Comparison of ENCODE assay signal across 8 cellular contexts in genomic region chr5:103582364-103582763, GRCh38. TPM values are rescaled to one million over a fixed set of nuclear protein-coding genes. Genes with fewer than 3 reads are reported as not detected.
DNase-seq lines count a peak whose midpoint lies in the region; ATAC-seq, FAIRE-seq and TF ChIP-seq lines count a peak whose summit lies in the region.

No MANE protein-coding gene starts in this region.

- H3K9me3 ChIP-seq in WERI-Rb-1 (ENCODE audit: severe bottlenecking): no peaks in the 10 kb centered on the region
- no peaks in the 10 kb centered on the region for H3K9me3 ChIP-seq in kidney (ENCODE audit: control insufficient read depth in 1 of 2, low read length in 2 of 2)

- no peak overlapping the region for H3K9ac ChIP-seq in kidney (ENCODE audit: low read length in 2 of 2)

- TF ChIP-seq CTCF in WERI-Rb-1 (IDR thresholded peaks at IDR 0.05; ENCODE audit: low read depth, low read length) (peak; percentile 45), kidney (IDR thresholded peaks at IDR 0.05; ENCODE audit: borderline replicate concordance, extremely low read depth, insufficient read depth) (peak; percentile 36)

- peak; percentile 52 for ATAC-seq in GM21381 (IDR thresholded peaks at IDR 0.05; ENCODE audit: unreplicated experiment)
- ATAC-seq in HG03432 (IDR thresholded peaks at IDR 0.05; ENCODE audit: unreplicated experiment): no peak
- ATAC-seq in HG02840 (IDR thresholded peaks at IDR 0.05; ENCODE audit: low FRiP score, unreplicated experiment): no peak

- intact Hi-C loops in kidney (cut with DNase I): no loop called here

- H3K36me3 ChIP-seq in WERI-Rb-1 (no peaks in the 10 kb centered on the region), kidney (ENCODE audit: control insufficient read depth in 1 of 2, insufficient read depth in 2 of 2, low read length in 2 of 2) (no peaks in the 10 kb centered on the region)

- H3K4me1 ChIP-seq in kidney (ENCODE audit: control insufficient read depth in 1 of 2, insufficient read depth in 1 of 2, low read depth in 1 of 2, low read length in 2 of 2): no peaks in the 10 kb centered on the region

- DNase-seq in Caki2 (ENCODE audit: low read depth) (peak; percentile 7), NCI-H2029 (lab: John Stamatoyannopoulos, UW) (peak; percentile 35), WERI-Rb-1 (peak; percentile 49), kidney (no peak), GM19240 (ENCODE audit: insufficient read length, low spot score) (no peak)

- H3K27me3 ChIP-seq in WERI-Rb-1 (ENCODE audit: insufficient read depth, low read depth, severe bottlenecking): no peaks in the 10 kb centered on the region

- in situ Hi-C loops in Caki2 (cut with HindIII; ENCODE audit: low pct_unique_long_range_greater_than_20kb, low sequenced_read_pairs): no loop called here

- peak; percentile 82 for FAIRE-seq in kidney (lab: Jason Lieb, UNC)

- H3K4me3 ChIP-seq in WERI-Rb-1 (ENCODE audit: low read depth, low read length) (no peak overlapping the region), kidney (ENCODE audit: low read length in 2 of 2) (no peak overlapping the region)

- H3K27ac ChIP-seq in WERI-Rb-1 (no peak overlapping the region), kidney (ENCODE audit: low read depth in 2 of 2, low read length in 2 of 2) (no peak overlapping the region)

RNA-seq across cellular contexts. Expression of gene NUDT12, which starts 19.8 kb away (rescaled TPM):
- 6.6 and 11.1 TPM in 2 replicates for total RNA-seq in Caki2 (2014; rRNA removed; shearing (Covaris generic); ENCODE audit: low replicate concordance)
- total RNA-seq in kidney: 14.0 TPM
- 12.7 TPM for polyA plus RNA-seq in kidney (ENCODE audit: insufficient read depth, low read depth, low replicate concordance)

Comparison
In these comparisons a context has a peak if more than half of its experiments do, and no peak if none do; other contexts are left out.
1. DNase-seq: peak in Caki2 (single experiment), NCI-H2029 (single experiment) and WERI-Rb-1 (single experiment); none in kidney (single experiment) and GM19240 (single experiment).